Comparison of ENCODE assay signal across 8 cellular contexts in the genomic region with DNA sequence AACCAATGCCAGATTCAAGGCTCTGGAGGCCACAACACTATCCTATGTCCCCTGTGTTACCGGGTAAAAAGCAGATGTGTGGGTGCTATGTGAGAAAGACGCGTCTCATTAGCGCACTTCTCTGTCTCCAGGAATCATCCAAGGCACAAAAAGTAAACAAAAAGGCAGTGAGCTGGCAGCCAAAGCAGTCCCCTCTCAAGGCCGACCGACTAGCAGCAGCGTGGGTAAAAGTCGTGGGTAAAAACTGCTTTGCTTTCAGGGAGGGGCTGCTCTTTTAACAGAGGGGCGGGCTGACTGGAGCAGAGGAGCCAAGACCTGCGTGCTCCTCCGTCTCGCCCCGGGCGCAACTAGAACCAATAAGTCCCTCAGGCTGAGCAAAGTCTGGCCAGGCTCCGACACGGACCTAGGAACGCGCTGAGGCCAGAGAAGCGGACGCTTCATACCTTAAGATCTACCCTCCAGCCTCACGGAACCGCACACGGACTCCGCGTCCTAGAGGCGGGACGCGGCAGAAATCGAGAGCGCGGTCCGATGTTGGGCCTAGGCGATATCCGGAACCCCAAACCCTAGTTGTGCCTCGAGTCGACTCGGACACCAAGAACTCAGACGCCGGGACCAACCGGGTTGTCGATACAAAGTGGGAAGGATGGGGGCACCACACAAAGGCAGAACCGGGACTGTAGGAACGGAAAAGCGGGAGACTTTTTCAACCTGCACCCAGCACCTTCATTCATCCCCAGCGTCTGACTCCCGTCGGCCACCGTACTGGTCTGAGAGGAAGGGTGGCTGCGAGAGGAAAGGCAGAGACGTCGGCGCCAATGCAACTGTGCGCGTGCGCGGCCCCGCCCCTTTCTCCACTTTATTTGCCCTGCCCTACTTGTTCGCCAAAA. TPM values are rescaled to one million over a fixed set of nuclear protein-coding genes. Genes with fewer than 3 reads are reported as not detected.
DNase-seq lines count a peak whose midpoint lies in the region; ATAC-seq and TF ChIP-seq lines count a peak whose summit lies in the region.

A gene with protein sequence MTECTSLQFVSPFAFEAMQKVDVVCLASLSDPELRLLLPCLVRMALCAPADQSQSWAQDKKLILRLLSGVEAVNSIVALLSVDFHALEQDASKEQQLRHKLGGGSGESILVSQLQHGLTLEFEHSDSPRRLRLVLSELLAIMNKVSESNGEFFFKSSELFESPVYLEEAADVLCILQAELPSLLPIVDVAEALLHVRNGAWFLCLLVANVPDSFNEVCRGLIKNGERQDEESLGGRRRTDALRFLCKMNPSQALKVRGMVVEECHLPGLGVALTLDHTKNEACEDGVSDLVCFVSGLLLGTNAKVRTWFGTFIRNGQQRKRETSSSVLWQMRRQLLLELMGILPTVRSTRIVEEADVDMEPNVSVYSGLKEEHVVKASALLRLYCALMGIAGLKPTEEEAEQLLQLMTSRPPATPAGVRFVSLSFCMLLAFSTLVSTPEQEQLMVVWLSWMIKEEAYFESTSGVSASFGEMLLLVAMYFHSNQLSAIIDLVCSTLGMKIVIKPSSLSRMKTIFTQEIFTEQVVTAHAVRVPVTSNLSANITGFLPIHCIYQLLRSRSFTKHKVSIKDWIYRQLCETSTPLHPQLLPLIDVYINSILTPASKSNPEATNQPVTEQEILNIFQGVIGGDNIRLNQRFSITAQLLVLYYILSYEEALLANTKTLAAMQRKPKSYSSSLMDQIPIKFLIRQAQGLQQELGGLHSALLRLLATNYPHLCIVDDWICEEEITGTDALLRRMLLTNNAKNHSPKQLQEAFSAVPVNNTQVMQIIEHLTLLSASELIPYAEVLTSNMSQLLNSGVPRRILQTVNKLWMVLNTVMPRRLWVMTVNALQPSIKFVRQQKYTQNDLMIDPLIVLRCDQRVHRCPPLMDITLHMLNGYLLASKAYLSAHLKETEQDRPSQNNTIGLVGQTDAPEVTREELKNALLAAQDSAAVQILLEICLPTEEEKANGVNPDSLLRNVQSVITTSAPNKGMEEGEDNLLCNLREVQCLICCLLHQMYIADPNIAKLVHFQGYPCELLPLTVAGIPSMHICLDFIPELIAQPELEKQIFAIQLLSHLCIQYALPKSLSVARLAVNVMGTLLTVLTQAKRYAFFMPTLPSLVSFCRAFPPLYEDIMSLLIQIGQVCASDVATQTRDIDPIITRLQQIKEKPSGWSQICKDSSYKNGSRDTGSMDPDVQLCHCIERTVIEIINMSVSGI (minus strand): TSS at position 772 of the 890 bp plus-strand sequence. CDS start 1,338 bp downstream, outside the sequence.

- H3K4me1 ChIP-seq in right atrium auricular region (peaks cover 0 to 11% of the 10 kb centered on the region in 2 donors), psoas muscle (peaks cover 14% of the 10 kb centered on the region), urinary bladder (ENCODE audit: insufficient read depth) (no peaks in the 10 kb centered on the region)

- 0 to 1% (median 1%) methylated on average over 58 of the region's 58 CpGs for WGBS in psoas muscle, 3 donors
- WGBS in urinary bladder = under 1% methylated on average over 58 of the region's 58 CpGs

- intact Hi-C loops in T-helper 1 cell treated with Interleukin-12 subunit alpha and Interleukin-12 subunit beta and Interleukin-4 antibody, amounts not matched to agents 30 ng/mL and 1 ng/mL, for 36 hours (cut with micrococcal nuclease) = loop anchor here (1.0 to 10.0 kb wide), 7 partner anchors 23 to 1251 kb away; a partner anchor contains a TSS
- intact Hi-C loops in psoas muscle (cut with DNase I) = loop anchor here (5.0 kb wide), 1 partner anchor 140 kb away; a partner anchor contains a TSS

- ATAC-seq in HG02884 (IDR thresholded peaks at IDR 0.05; ENCODE audit: unreplicated experiment) (peak; percentile 84), psoas muscle (peak; percentile 96 to 98 (median 97))

- DNase-seq in GM12865 (ENCODE audit: low read depth) (peak; percentile 96), NCI-H1694 (lab: John Stamatoyannopoulos, UW) (peak; percentile 94), amniotic stem cell (lab: John Stamatoyannopoulos, UW) (peak; percentile 86), right atrium auricular region (ENCODE audit: low spot score) (peak; percentile 97), psoas muscle (peak; percentile 98)

- peaks cover 18% of the 10 kb centered on the region for H3K36me3 ChIP-seq in right atrium auricular region
- peaks cover 2 to 32% of the 10 kb centered on the region in 2 donors for H3K36me3 ChIP-seq in psoas muscle (ENCODE audit: insufficient read depth in 1 of 2, low read depth in 1 of 2)
- H3K36me3 ChIP-seq in urinary bladder (ENCODE audit: insufficient read depth) = peaks cover 2% of the 10 kb centered on the region

- H3K9me3 ChIP-seq in right atrium auricular region (no peaks in the 10 kb centered on the region), psoas muscle (no peaks in the 10 kb centered on the region)

- H3K4me3 ChIP-seq in GM12865 (ENCODE audit: low read depth, low read length) (peak within 1 kb of the TSS; percentile 88), right atrium auricular region (peak within 1 kb of the TSS; percentile 62 to 65), psoas muscle (peak within 1 kb of the TSS; percentile 89), urinary bladder (ENCODE audit: low read depth, low read length) (peak within 1 kb of the TSS; percentile 64)

- TF ChIP-seq CTCF in GM12865 (IDR thresholded peaks at IDR 0.05; ENCODE audit: insufficient read depth, low read depth, low read length, missing control alignments) (no peak), right atrium auricular region (IDR thresholded peaks at IDR 0.05) (no peak), psoas muscle (IDR thresholded peaks at IDR 0.05) (no peak)

- H3K27ac ChIP-seq in right atrium auricular region (peak within 1 kb of the TSS; percentile 76 to 82), psoas muscle (peak within 1 kb of the TSS; percentile 89), urinary bladder (ENCODE audit: low read depth) (peak within 1 kb of the TSS; percentile 46)

- H3K27me3 ChIP-seq in right atrium auricular region = no peaks in the 10 kb centered on the region
- no peaks in the 10 kb centered on the region for H3K27me3 ChIP-seq in psoas muscle (ENCODE audit: insufficient read depth in 3 of 3, low read length in 2 of 3)

RNA-seq across cellular contexts. Expression of the gene that starts here (rescaled TPM):
- 20.6 and 21.5 TPM in 2 replicates for total RNA-seq in T-helper 1 cell treated with Interleukin-12 subunit alpha and Interleukin-12 subunit beta and Interleukin-4 antibody, amounts not matched to agents 30 ng/mL and 1 ng/mL, for 36 hours
- total RNA-seq in right atrium auricular region = 1 to 10 TPM; 7.6 to 8.2 TPM
- total RNA-seq in psoas muscle = 1 to 10 TPM; 6.2 to 8.0 (median 6.9) TPM
- polyA plus RNA-seq in psoas muscle = 1 to 10 TPM; 1.3 to 7.2 (median 2.7) TPM
- 29.9 TPM for total RNA-seq in urinary bladder
- polyA plus RNA-seq in urinary bladder = 4.7 TPM

Comparison
In these comparisons a context has a peak if more than half of its experiments do, and no peak if none do; other contexts are left out.
1. Peak in every context shown above with its lines: DNase-seq, ATAC-seq, H3K4me3 ChIP-seq and H3K27ac ChIP-seq.